ENCODE assay signal across 15 cellular contexts in the genomic region with DNA sequence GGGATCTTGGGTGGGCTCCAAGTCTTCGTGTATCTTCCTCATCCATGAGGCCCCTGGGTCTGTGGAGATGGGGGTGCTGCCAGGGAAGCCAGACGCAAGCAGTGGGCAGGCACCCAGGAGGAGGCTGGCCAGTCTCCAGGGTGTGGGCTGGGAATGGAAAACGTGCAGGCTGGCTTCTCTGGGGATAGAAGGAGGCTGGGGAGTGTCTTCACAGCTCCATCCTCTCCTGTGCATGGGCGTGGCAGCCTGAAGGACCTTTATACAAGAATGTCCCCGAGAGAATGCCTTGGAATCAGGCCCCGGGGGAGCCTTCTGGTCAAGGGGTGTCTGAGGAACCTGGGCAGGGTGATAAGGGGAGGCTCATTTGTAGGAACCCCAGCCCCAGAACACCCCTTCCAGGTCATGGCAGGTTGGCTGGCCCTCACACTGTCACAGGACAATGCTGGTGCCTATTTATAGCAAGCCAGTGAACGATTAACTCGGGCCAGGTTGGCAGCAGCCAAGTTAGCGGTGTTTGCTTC. TPM values are rescaled to one million over a fixed set of nuclear protein-coding genes. Genes with fewer than 3 reads are reported as not detected.
DNase-seq lines count a peak whose midpoint lies in the region; ATAC-seq, FAIRE-seq and TF ChIP-seq lines count a peak whose summit lies in the region.
"Had no signal": no experiment of that assay in that cellular context is flagged by ENCODE, and none has a peak within 500 bp of the region (broad histone marks: within the 10 kb centered on the region; RNA-seq: fewer than 3 reads in every experiment).

No MANE protein-coding gene starts in this region.

- H3K36me3 Mint-ChIP-seq in brain = peaks cover 8% of the 10 kb centered on the region

- H3K27ac ChIP-seq in small intestine (ENCODE audit: low read depth in 1 of 2, low read length in 1 of 2) = no peak overlapping the region

- H3K27me3 Mint-ChIP-seq in brain = peaks cover 6% of the 10 kb centered on the region
- H3K27me3 Mint-ChIP-seq: activated CD4-positive, alpha-beta T cell treated with anti-CD3 and anti-CD28 coated beads for 36 hours; stimulated activated naive CD8-positive, alpha-beta T cell treated with anti-CD3 and anti-CD28 coated beads, Interleukin-15, Interleukin-2, amounts not matched to agents 100 ng/mL and 50 ng/mL, for 24 hours had no signal

- peaks cover 0 to 18% (median 8%) of the 10 kb centered on the region in 5 experiments for H3K9me3 Mint-ChIP-seq in brain

- no peaks in the 10 kb centered on the region for H3K36me3 ChIP-seq in small intestine (ENCODE audit: control insufficient read depth in 2 of 2, insufficient read depth in 2 of 2, low read length in 2 of 2)

- ATAC-seq in left lobe of liver = peak; percentile 98
- ATAC-seq in GM18868 (IDR thresholded peaks at IDR 0.05; ENCODE audit: unreplicated experiment) = no peak
- ATAC-seq: activated CD4-positive, alpha-beta T cell treated with anti-CD3 and anti-CD28 coated beads for 36 hours had no signal

- FAIRE-seq in small intestine (lab: Jason Lieb, UNC) = no peak
- FAIRE-seq in GM19239 (lab: Jason Lieb, UNC) = no peak

- peak overlapping the region in 4 of 5 experiments; percentile 36 to 88 (median 64) for H3K27ac Mint-ChIP-seq in brain
- H3K27ac Mint-ChIP-seq: activated CD4-positive, alpha-beta T cell treated with anti-CD3 and anti-CD28 coated beads for 36 hours; activated T-helper 2 cell treated with anti-CD3 and anti-CD28 coated beads, Interferon-gamma antibody, Interleukin-2, Interleukin-4, amounts not matched to agents 10 μg/mL and 5 μg/mL and 100 μg/mL, durations not matched to agents 14 hours and 24 hours and 36 hours; mesothelial cell of epicardium; stimulated activated naive CD8-positive, alpha-beta T cell treated with anti-CD3 and anti-CD28 coated beads, Interleukin-15, Interleukin-2, amounts not matched to agents 100 ng/mL and 50 ng/mL, for 24 hours had no signal

- no peak overlapping the region for H3K4me3 ChIP-seq in small intestine (ENCODE audit: low read depth in 1 of 2, low read length in 2 of 2)

- H3K27me3 ChIP-seq in small intestine (ENCODE audit: control insufficient read depth in 2 of 2, insufficient read depth in 2 of 2, low read length in 2 of 2) = no peaks in the 10 kb centered on the region

- WGBS in small intestine, 3 donors = 9 to 27% (median 21%) methylated on average over 9 of the region's 9 CpGs

- no peak for TF ChIP-seq CTCF in brain (conservative IDR thresholded peaks at IDR 0.05)

- H3K4me1 Mint-ChIP-seq in brain = peaks cover 12% of the 10 kb centered on the region
- H3K4me1 Mint-ChIP-seq: activated CD4-positive, alpha-beta T cell treated with anti-CD3 and anti-CD28 coated beads for 36 hours had no signal

- no peaks in the 10 kb centered on the region for H3K9me3 ChIP-seq in small intestine (ENCODE audit: control insufficient read depth, low read depth)

- peak overlapping the region in 2 of 5 experiments; percentile 3 to 7 for H3K4me3 Mint-ChIP-seq in brain
- H3K4me3 Mint-ChIP-seq: activated CD4-positive, alpha-beta T cell treated with anti-CD3 and anti-CD28 coated beads for 36 hours; mesothelial cell of epicardium; stimulated activated naive CD8-positive, alpha-beta T cell treated with anti-CD3 and anti-CD28 coated beads, Interleukin-15, Interleukin-2, amounts not matched to agents 100 ng/mL and 50 ng/mL, for 24 hours had no signal

- H3K4me1 ChIP-seq in small intestine (ENCODE audit: control insufficient read depth in 2 of 2, insufficient read depth in 1 of 2, low read depth in 1 of 2, low read length in 1 of 2) = no peaks in the 10 kb centered on the region

- DNase-seq in LoVo (ENCODE audit: low spot score) (peak; percentile 26), left lobe of liver (ENCODE audit: low spot score) (peak; percentile 67), small intestine (peak; percentile 32), HPDE6-E6E7 (ENCODE audit: extremely low spot score) (no peak), DMS153 treated with DMSO at 0.1 percent for 48 hours (lab: John Stamatoyannopoulos, UW; ENCODE audit: unreplicated experiment) (no peak), GM19239 (ENCODE audit: insufficient read length, low spot score) (no peak)
- DNase-seq: activated CD4-positive, alpha-beta T cell treated with anti-CD3 and anti-CD28 coated beads for 36 hours; Kasumi-1; retina had no signal

RNA-seq across cellular contexts. Expression of a gene that starts 14.0 kb away (rescaled TPM):
- polyA plus RNA-seq in brain (ENCODE audit: insufficient read depth, low read depth, low replicate concordance) (11.4 TPM), small intestine (1 to 10 TPM in 1 of 3 donors, under 1 TPM in 1, not detected in 1; 0.27 to 2.2 TPM)
- 0.18 TPM for total RNA-seq in left lobe of liver
- total RNA-seq: OCI-LY7 had no signal

RNA-seq across cellular contexts. Expression of a gene that starts 45.5 kb away (rescaled TPM):
- not detected for polyA plus RNA-seq in brain (ENCODE audit: insufficient read depth, low read depth, low replicate concordance)
- total RNA-seq in left lobe of liver = not detected
- polyA plus RNA-seq in small intestine = not detected
- total RNA-seq: activated CD4-positive, alpha-beta T cell treated with anti-CD3 and anti-CD28 coated beads for 36 hours; activated T-helper 2 cell treated with anti-CD3 and anti-CD28 coated beads, Interferon-gamma antibody, Interleukin-2, Interleukin-4, amounts not matched to agents 10 μg/mL and 5 μg/mL and 100 μg/mL, durations not matched to agents 14 hours and 24 hours and 36 hours; mesothelial cell of epicardium; OCI-LY7 had no signal

Comparison
In these comparisons a context has a peak if more than half of its experiments do, and no peak if none do; other contexts are left out.
1. DNase-seq: peak in LoVo (single experiment), left lobe of liver (single experiment) and small intestine (single experiment); none in HPDE6-E6E7 (single experiment), DMS153 treated with DMSO at 0.1 percent for 48 hours (single experiment) and GM19239 (single experiment).